9 cellular contexts compared by ENCODE assay signal in the genomic region with DNA sequence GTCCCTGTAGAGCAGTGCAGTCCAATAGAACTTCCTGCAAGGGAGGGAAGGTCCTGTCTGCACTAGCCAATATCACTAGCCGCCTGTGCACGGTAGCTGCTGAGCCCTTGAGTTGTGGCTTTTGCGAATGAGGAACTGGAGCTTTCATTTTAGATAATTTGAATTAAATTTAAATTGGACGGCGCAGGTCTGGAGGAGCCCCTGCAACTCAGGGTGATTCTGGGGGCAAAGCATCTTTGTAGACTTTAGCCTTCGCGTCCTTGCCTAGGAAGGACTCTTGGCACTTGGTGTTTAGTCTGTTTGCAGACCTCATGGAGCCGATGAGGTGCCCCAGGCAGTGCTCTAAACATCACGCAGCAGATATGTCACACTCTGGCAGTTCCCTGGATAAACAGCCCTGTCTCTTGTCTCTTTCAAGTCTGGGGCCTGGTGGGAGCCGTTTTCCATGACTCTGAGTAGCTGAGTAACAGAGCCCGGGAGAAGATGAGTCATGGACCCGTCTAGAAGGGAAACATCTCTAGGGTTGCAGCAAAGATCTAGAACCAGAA.
DNase-seq lines count a peak whose midpoint lies in the region; ATAC-seq and TF ChIP-seq lines count a peak whose summit lies in the region.
"Had no signal": no experiment of that assay in that cellular context is flagged by ENCODE, and none has a peak within 500 bp of the region (broad histone marks: within the 10 kb centered on the region; RNA-seq: fewer than 3 reads in every experiment).

No MANE protein-coding gene starts in this region.

- no peaks in the 10 kb centered on the region for H3K27me3 ChIP-seq in BE2C
- no peaks in the 10 kb centered on the region for H3K27me3 ChIP-seq in cardiac muscle cell
- H3K27me3 ChIP-seq: tibial artery had no signal

- ATAC-seq in HG03159 (IDR thresholded peaks at IDR 0.05; ENCODE audit: unreplicated experiment) (peak; percentile 68), SK-N-SH treated with all-trans-retinoic acid at 6 μM for 48 hours (peak; percentile 79)

- peak overlapping the region; percentile 74 for H3K27ac ChIP-seq in cardiac muscle cell
- H3K27ac ChIP-seq: tibial artery had no signal

- H3K36me3 ChIP-seq in BE2C: peaks cover 36% of the 10 kb centered on the region
- H3K36me3 ChIP-seq in cardiac muscle cell: peaks cover 4% of the 10 kb centered on the region

- H3K9me3 ChIP-seq in BE2C: no peaks in the 10 kb centered on the region
- H3K9me3 ChIP-seq in cardiac muscle cell (ENCODE audit: low read depth): no peaks in the 10 kb centered on the region
- H3K9me3 ChIP-seq: tibial artery had no signal

- TF ChIP-seq CTCF in BE2C (IDR thresholded peaks at IDR 0.05; ENCODE audit: low read depth, low read length): no peak
- no peak for TF ChIP-seq CTCF in cardiac muscle cell (IDR thresholded peaks at IDR 0.05; ENCODE audit: low read depth, low read length)

- DNase-seq in BE2C: peak; percentile 94
- peak; percentile 55 to 58 for DNase-seq in cardiac muscle cell (ENCODE audit: low read depth in 1 of 2, low spot score in 1 of 2)
- DNase-seq in NCI-H345 (lab: John Stamatoyannopoulos, UW): no peak
- no peak for DNase-seq in NCI-H82 (lab: John Stamatoyannopoulos, UW)
- DNase-seq in hippocampal formation (lab: John Stamatoyannopoulos, UW): no peak

- H3K4me3 ChIP-seq in BE2C (ENCODE audit: low read depth, low read length): peak overlapping the region; percentile 23; the same call in 1 of the 2 replicates
- no peak overlapping the region for H3K4me3 ChIP-seq in cardiac muscle cell
- H3K4me3 ChIP-seq: tibial artery had no signal

- TF ChIP-seq POLR2A in GM19099 (IDR thresholded peaks at IDR 0.05; ENCODE audit: extremely low read depth, insufficient read length, low read depth): peak; percentile 51

- peaks cover 67% of the 10 kb centered on the region for H3K4me1 ChIP-seq in BE2C
- peaks cover 37% of the 10 kb centered on the region for H3K4me1 ChIP-seq in cardiac muscle cell (ENCODE audit: low read depth)
- H3K4me1 ChIP-seq: tibial artery had no signal

TF ChIP-seq in SK-N-SH treated with all-trans-retinoic acid at 6 μM for 48 hours, 23 proteins besides CTCF, POLR2A, EP300 and RAD21:
- TF ChIP-seq ZNF565 (CRISPR knock-in tag; conservative IDR thresholded peaks at IDR 0.05; ENCODE audit: low read depth) (0 out of 2 replicates have a peak, but pooled peaks have one; percentile 26), ZFP3 (CRISPR knock-in tag; IDR thresholded peaks at IDR 0.05) (peak; percentile 73), ESRRG (CRISPR knock-in tag; IDR thresholded peaks at IDR 0.05) (no peak), ISL1 (CRISPR knock-in tag; IDR thresholded peaks at IDR 0.05) (peak; percentile 51), TCF4 (CRISPR knock-in tag; IDR thresholded peaks at IDR 0.05; ENCODE audit: borderline replicate concordance) (peak; percentile 48; the same call in 1 of the 2 replicates), ZFP30 (CRISPR knock-in tag; IDR thresholded peaks at IDR 0.05) (no peak), BACH2 (CRISPR knock-in tag; IDR thresholded peaks at IDR 0.05; ENCODE audit: borderline replicate concordance) (no peak; the same call in 1 of the 2 replicates), TOX (CRISPR knock-in tag; IDR thresholded peaks at IDR 0.05; ENCODE audit: borderline replicate concordance) (no peak), RARB (CRISPR knock-in tag; IDR thresholded peaks at IDR 0.05) (no peak), GLIS3 (CRISPR knock-in tag; IDR thresholded peaks at IDR 0.05) (peak; percentile 76; the same call in 1 of the 2 replicates)
- TF ChIP-seq, protein P1, sequence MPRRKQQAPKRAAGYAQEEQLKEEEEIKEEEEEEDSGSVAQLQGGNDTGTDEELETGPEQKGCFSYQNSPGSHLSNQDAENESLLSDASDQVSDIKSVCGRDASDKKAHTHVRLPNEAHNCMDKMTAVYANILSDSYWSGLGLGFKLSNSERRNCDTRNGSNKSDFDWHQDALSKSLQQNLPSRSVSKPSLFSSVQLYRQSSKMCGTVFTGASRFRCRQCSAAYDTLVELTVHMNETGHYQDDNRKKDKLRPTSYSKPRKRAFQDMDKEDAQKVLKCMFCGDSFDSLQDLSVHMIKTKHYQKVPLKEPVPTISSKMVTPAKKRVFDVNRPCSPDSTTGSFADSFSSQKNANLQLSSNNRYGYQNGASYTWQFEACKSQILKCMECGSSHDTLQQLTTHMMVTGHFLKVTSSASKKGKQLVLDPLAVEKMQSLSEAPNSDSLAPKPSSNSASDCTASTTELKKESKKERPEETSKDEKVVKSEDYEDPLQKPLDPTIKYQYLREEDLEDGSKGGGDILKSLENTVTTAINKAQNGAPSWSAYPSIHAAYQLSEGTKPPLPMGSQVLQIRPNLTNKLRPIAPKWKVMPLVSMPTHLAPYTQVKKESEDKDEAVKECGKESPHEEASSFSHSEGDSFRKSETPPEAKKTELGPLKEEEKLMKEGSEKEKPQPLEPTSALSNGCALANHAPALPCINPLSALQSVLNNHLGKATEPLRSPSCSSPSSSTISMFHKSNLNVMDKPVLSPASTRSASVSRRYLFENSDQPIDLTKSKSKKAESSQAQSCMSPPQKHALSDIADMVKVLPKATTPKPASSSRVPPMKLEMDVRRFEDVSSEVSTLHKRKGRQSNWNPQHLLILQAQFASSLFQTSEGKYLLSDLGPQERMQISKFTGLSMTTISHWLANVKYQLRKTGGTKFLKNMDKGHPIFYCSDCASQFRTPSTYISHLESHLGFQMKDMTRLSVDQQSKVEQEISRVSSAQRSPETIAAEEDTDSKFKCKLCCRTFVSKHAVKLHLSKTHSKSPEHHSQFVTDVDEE (CRISPR knock-in tag; IDR thresholded peaks at IDR 0.05): peak; percentile 92
- TF ChIP-seq, protein P2, sequence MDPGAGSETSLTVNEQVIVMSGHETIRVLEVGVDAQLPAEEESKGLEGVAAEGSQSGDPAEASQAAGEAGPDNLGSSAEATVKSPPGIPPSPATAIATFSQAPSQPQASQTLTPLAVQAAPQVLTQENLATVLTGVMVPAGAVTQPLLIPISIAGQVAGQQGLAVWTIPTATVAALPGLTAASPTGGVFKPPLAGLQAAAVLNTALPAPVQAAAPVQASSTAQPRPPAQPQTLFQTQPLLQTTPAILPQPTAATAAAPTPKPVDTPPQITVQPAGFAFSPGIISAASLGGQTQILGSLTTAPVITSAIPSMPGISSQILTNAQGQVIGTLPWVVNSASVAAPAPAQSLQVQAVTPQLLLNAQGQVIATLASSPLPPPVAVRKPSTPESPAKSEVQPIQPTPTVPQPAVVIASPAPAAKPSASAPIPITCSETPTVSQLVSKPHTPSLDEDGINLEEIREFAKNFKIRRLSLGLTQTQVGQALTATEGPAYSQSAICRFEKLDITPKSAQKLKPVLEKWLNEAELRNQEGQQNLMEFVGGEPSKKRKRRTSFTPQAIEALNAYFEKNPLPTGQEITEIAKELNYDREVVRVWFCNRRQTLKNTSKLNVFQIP (CRISPR knock-in tag; IDR thresholded peaks at IDR 0.05; ENCODE audit: borderline replicate concordance, low read depth): no peak
- TF ChIP-seq, protein P3, sequence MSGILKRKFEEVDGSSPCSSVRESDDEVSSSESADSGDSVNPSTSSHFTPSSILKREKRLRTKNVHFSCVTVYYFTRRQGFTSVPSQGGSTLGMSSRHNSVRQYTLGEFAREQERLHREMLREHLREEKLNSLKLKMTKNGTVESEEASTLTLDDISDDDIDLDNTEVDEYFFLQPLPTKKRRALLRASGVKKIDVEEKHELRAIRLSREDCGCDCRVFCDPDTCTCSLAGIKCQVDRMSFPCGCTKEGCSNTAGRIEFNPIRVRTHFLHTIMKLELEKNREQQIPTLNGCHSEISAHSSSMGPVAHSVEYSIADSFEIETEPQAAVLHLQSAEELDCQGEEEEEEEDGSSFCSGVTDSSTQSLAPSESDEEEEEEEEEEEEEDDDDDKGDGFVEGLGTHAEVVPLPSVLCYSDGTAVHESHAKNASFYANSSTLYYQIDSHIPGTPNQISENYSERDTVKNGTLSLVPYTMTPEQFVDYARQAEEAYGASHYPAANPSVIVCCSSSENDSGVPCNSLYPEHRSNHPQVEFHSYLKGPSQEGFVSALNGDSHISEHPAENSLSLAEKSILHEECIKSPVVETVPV (CRISPR knock-in tag; IDR thresholded peaks at IDR 0.05): no peak
- TF ChIP-seq, protein P4, sequence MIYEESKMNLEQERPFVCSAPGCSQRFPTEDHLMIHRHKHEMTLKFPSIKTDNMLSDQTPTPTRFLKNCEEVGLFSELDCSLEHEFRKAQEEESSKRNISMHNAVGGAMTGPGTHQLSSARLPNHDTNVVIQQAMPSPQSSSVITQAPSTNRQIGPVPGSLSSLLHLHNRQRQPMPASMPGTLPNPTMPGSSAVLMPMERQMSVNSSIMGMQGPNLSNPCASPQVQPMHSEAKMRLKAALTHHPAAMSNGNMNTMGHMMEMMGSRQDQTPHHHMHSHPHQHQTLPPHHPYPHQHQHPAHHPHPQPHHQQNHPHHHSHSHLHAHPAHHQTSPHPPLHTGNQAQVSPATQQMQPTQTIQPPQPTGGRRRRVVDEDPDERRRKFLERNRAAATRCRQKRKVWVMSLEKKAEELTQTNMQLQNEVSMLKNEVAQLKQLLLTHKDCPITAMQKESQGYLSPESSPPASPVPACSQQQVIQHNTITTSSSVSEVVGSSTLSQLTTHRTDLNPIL (CRISPR knock-in tag; IDR thresholded peaks at IDR 0.05; ENCODE audit: low read depth): no peak

Comparison
In these comparisons a context has a peak if more than half of its experiments do, and no peak if none do; other contexts are left out.
1. DNase-seq: peak in BE2C (single experiment) and cardiac muscle cell (2 of 2); none in NCI-H345 (single experiment), NCI-H82 (single experiment) and hippocampal formation (0 of 2).